9 cellular contexts compared by ENCODE assay signal in the genomic region with DNA sequence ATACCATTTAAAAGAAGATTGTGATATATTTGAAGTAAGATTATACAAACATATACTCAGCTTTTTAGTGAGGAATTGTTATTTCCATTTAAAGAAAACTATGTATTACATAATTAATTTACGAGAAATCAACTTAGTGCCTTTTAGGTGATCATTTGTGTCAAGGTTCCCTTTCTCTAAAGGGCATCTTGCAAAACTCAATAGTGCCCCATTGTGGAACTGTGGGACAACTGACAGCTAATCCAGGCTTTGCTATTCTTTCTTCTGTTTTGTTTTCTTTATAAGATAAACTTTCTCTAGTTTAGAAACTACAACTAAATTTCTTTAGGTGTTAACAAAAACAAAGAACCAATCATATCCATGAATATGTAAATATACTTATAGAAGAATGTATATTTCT. TPM values are rescaled to one million over a fixed set of nuclear protein-coding genes. Genes with fewer than 3 reads are reported as not detected.
DNase-seq lines count a peak whose midpoint lies in the region; TF ChIP-seq lines count a peak whose summit lies in the region.
"Had no signal": no experiment of that assay in that cellular context is flagged by ENCODE, and none has a peak within 500 bp of the region (broad histone marks: within the 10 kb centered on the region; RNA-seq: fewer than 3 reads in every experiment).

No MANE protein-coding gene starts in this region.

- TF ChIP-seq CTCF in Caco-2 (IDR thresholded peaks at IDR 0.05; ENCODE audit: insufficient read depth in 1 of 2, low read depth in 1 of 2, low read length in 1 of 2, severe bottlenecking in 1 of 2, unreplicated experiment in 1 of 2) (peak; percentile 58 to 70), liver (IDR thresholded peaks at IDR 0.05; ENCODE audit: low read depth, low read length, missing input control) (no peak)

- H3K36me3 ChIP-seq in Caco-2 (ENCODE audit: control insufficient read depth, insufficient read depth, low read length) (no peaks in the 10 kb centered on the region), liver (ENCODE audit: control insufficient read depth in 4 of 4, insufficient read depth in 3 of 4, low read depth in 1 of 4, low read length in 3 of 4) (no peaks in the 10 kb centered on the region)

- no peak overlapping the region for H3K27ac Mint-ChIP-seq in Caco-2 (ENCODE audit: unreplicated experiment)

- no peaks in the 10 kb centered on the region for H3K36me3 Mint-ChIP-seq in Caco-2 (ENCODE audit: insufficient read depth, unreplicated experiment)

- DNase-seq in Caco-2 (peak in 1 of 2 experiments; percentile 48), astrocyte of the hippocampus (ENCODE audit: low read depth, low spot score) (peak; percentile 63), NCI-H1048 (lab: John Stamatoyannopoulos, UW) (no peak), NCI-H446 treated with DMSO at 0.1 percent for 48 hours (lab: John Stamatoyannopoulos, UW) (no peak), anterior cingulate cortex (lab: John Stamatoyannopoulos, UW) (no peak)
- no peak for DNase-seq in activated CD8-positive, alpha-beta memory T cell treated with anti-CD3 and anti-CD28 coated beads for 24 hours
- DNase-seq: stimulated activated CD4-positive, alpha-beta T cell treated with anti-CD3 and anti-CD28 coated beads, Interleukin-2, amount 100 ng/mL, for 24 hours had no signal

- H3K4me3 ChIP-seq in Caco-2 (ENCODE audit: low read depth, low read length) = no peak overlapping the region
- H3K4me3 ChIP-seq in liver (ENCODE audit: low read depth in 1 of 3, low read length in 3 of 3) = no peak overlapping the region

- CTCF ChIA-PET in Caco-2 (lab: Charles Lee) = interaction anchor here (1.1 kb wide), 1 partner anchor 319 kb away, joined by 3 read pairs; no protein-coding TSS in a partner anchor

- no peaks in the 10 kb centered on the region for H3K9me3 Mint-ChIP-seq in Caco-2 (ENCODE audit: unreplicated experiment)

- no peaks in the 10 kb centered on the region; the same call in 1 of the 2 replicates for H3K27me3 ChIP-seq in Caco-2 (replicated peaks; ENCODE audit: control insufficient read depth, insufficient read depth, low read length)
- H3K27me3 ChIP-seq in liver (ENCODE audit: control insufficient read depth in 4 of 4, insufficient read depth in 4 of 4, low read length in 3 of 4) = no peaks in the 10 kb centered on the region

- H3K4me1 ChIP-seq in Caco-2 = peaks cover 4% of the 10 kb centered on the region; the same call in 1 of the 2 replicates
- no peaks in the 10 kb centered on the region for H3K4me1 ChIP-seq in liver (ENCODE audit: control insufficient read depth in 4 of 4, insufficient read depth in 4 of 4, low read length in 3 of 4)

- H3K9ac ChIP-seq in liver (ENCODE audit: low read depth in 1 of 2, low read length in 2 of 2) = no peak overlapping the region

- TF ChIP-seq RAD21 in Ishikawa (IDR thresholded peaks at IDR 0.05; ENCODE audit: low read depth) (peak; percentile 62), liver (IDR thresholded peaks at IDR 0.05) (peak; percentile 41 to 45)

- WGBS in liver = 52% methylated on average over 1 of the region's 1 CpG

- BruUV-seq in Caco-2 (replicated peaks; lab: Mats Ljungman, UMichigan) = no TSS peak

- no peaks in the 10 kb centered on the region for H3K9me3 ChIP-seq in Caco-2
- no peaks in the 10 kb centered on the region for H3K9me3 ChIP-seq in liver (ENCODE audit: control insufficient read depth in 4 of 4, low read length in 3 of 4)

- H3K4me3 Mint-ChIP-seq in Caco-2 (ENCODE audit: unreplicated experiment) = no peak overlapping the region

- POLR2A ChIA-PET in Caco-2 (lab: Charles Lee) = no interaction called here

- intact Hi-C loops in Caco-2 (cut with micrococcal nuclease; ENCODE audit: unreplicated experiment) = loop anchor here (1.0 to 5.0 kb wide), 2 partner anchors 210 to 801 kb away; no protein-coding TSS in a partner anchor

- no peak overlapping the region for H3K27ac ChIP-seq in liver (ENCODE audit: low read depth in 1 of 2, low read length in 2 of 2)

- H3K4me1 Mint-ChIP-seq in Caco-2 (ENCODE audit: low read depth, unreplicated experiment) = peaks cover 30% of the 10 kb centered on the region

- H3K27me3 Mint-ChIP-seq in Caco-2 (ENCODE audit: insufficient read depth, unreplicated experiment) = no peaks in the 10 kb centered on the region

- no peak for TF ChIP-seq EP300 in Ishikawa (IDR thresholded peaks at IDR 0.05; ENCODE audit: borderline replicate concordance)

TF ChIP-seq in Ishikawa, 13 proteins besides CTCF, POLR2A, EP300 and RAD21 (continues in another document):
- no peak for TF ChIP-seq YY1 (IDR thresholded peaks at IDR 0.05; ENCODE audit: low read depth)
- no peak for TF ChIP-seq EGR1 (IDR thresholded peaks at IDR 0.05)
- no peak for TF ChIP-seq CREB1 (IDR thresholded peaks at IDR 0.05; ENCODE audit: low read depth)
- TF ChIP-seq NFIC (IDR thresholded peaks at IDR 0.05) = no peak
- no peak for TF ChIP-seq FOXM1 (IDR thresholded peaks at IDR 0.05; ENCODE audit: borderline replicate concordance, low read depth)
- TF ChIP-seq CEBPB (IDR thresholded peaks at IDR 0.05) = no peak
- no peak for TF ChIP-seq ZBTB7A (IDR thresholded peaks at IDR 0.05; ENCODE audit: low read depth)
- TF ChIP-seq, protein P1, sequence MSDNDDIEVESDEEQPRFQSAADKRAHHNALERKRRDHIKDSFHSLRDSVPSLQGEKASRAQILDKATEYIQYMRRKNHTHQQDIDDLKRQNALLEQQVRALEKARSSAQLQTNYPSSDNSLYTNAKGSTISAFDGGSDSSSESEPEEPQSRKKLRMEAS (IDR thresholded peaks at IDR 0.05) = no peak
- TF ChIP-seq, protein P2, sequence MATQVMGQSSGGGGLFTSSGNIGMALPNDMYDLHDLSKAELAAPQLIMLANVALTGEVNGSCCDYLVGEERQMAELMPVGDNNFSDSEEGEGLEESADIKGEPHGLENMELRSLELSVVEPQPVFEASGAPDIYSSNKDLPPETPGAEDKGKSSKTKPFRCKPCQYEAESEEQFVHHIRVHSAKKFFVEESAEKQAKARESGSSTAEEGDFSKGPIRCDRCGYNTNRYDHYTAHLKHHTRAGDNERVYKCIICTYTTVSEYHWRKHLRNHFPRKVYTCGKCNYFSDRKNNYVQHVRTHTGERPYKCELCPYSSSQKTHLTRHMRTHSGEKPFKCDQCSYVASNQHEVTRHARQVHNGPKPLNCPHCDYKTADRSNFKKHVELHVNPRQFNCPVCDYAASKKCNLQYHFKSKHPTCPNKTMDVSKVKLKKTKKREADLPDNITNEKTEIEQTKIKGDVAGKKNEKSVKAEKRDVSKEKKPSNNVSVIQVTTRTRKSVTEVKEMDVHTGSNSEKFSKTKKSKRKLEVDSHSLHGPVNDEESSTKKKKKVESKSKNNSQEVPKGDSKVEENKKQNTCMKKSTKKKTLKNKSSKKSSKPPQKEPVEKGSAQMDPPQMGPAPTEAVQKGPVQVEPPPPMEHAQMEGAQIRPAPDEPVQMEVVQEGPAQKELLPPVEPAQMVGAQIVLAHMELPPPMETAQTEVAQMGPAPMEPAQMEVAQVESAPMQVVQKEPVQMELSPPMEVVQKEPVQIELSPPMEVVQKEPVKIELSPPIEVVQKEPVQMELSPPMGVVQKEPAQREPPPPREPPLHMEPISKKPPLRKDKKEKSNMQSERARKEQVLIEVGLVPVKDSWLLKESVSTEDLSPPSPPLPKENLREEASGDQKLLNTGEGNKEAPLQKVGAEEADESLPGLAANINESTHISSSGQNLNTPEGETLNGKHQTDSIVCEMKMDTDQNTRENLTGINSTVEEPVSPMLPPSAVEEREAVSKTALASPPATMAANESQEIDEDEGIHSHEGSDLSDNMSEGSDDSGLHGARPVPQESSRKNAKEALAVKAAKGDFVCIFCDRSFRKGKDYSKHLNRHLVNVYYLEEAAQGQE (IDR thresholded peaks at IDR 0.05; ENCODE audit: low read depth) = no peak

TF ChIP-seq in liver, 16 proteins besides CTCF, POLR2A, EP300 and RAD21:
- TF ChIP-seq FOXA1 (IDR thresholded peaks at IDR 0.05) (no peak), SP1 (IDR thresholded peaks at IDR 0.05) (no peak), HNF4A (conservative IDR thresholded peaks at IDR 0.05) (no peak), FOXA2 (IDR thresholded peaks at IDR 0.05) (no peak)
- TF ChIP-seq, protein P2 (IDR thresholded peaks at IDR 0.05) = no peak
TF ChIP-seq in liver: peak in this region for 0.

RNA-seq across cellular contexts. Expression of a gene that starts 24.3 kb away (rescaled TPM):
- total RNA-seq in Caco-2 (2022) = 0.51 and 1.2 TPM in 2 replicates
- under 1 TPM; 0.09 to 0.17 TPM for total RNA-seq in liver
- polyA plus RNA-seq in liver = under 1 TPM in 1 of 2 donors, not detected in 1; 0.07 TPM
